ENCODE assay signal across 1 cellular context in genomic region chr6:43477235-43478007, GRCh38.
A peak's percentile ranks its signal among the peaks of the same experiment; 100 is the strongest.
TF ChIP-seq lines count a peak whose summit lies in the region.

Gene TJAP1 (plus strand): TSS chr6:43477570. CDS start chr6:43499002, 21,432 bp downstream.

TF ChIP-seq in endothelial cell of umbilical vein, 7 proteins besides CTCF, POLR2A, EP300 and RAD21 (continued from another document):
- no peak for TF ChIP-seq MAX (IDR thresholded peaks at IDR 0.05; ENCODE audit: insufficient read depth, insufficient read length)
- TF ChIP-seq POLR2AphosphoS5 (IDR thresholded peaks at IDR 0.05; ENCODE audit: insufficient read depth, low read depth, low read length), result peak; percentile 94
- no peak for TF ChIP-seq GATA2 (IDR thresholded peaks at IDR 0.05; ENCODE audit: insufficient read depth, insufficient read length, low read depth, low read length)
